ENCODE assay signal across 14 cellular contexts in genomic region chr12:70254846-70255245, GRCh38. TPM values are rescaled to one million over a fixed set of nuclear protein-coding genes. Genes with fewer than 3 reads are reported as not detected.
A peak's percentile ranks its signal among the peaks of the same experiment; 100 is the strongest.
DNase-seq lines count a peak whose midpoint lies in the region; ATAC-seq and TF ChIP-seq lines count a peak whose summit lies in the region.
"Had no signal": no experiment of that assay in that cellular context is flagged by ENCODE, and none has a peak within 500 bp of the region (broad histone marks: within the 10 kb centered on the region; RNA-seq: fewer than 3 reads in every experiment).

No MANE protein-coding gene starts in this region.

- H3K27ac ChIP-seq in CD4-positive, alpha-beta T cell (ENCODE audit: low read depth, low read length) = no peak overlapping the region
- H3K27ac ChIP-seq in IMR-90 (ENCODE audit: insufficient read depth, low read length) (peak overlapping the region; percentile 68; the same call in 1 of the 2 replicates), coronary artery (peak overlapping the region; percentile 41 to 61), trophoblast cell (ENCODE audit: low read depth, low read length) (no peak overlapping the region)
- H3K27ac ChIP-seq: upper lobe of left lung had no signal

- H2BK15ac ChIP-seq in IMR-90 (ENCODE audit: low read depth, low read length) = no peak overlapping the region

- BruUV-seq in IMR-90 (replicated peaks; lab: Mats Ljungman, UMichigan) = no TSS peak

- H3K4ac ChIP-seq in IMR-90 (ENCODE audit: low read depth, low read length) = peak overlapping the region; percentile 50; the same call in 1 of the 2 replicates
- peak overlapping the region; percentile 69 for H3K4ac ChIP-seq in trophoblast cell (ENCODE audit: low read depth, low read length)

- H3K4me1 Mint-ChIP-seq in CD4-positive, alpha-beta T cell (ENCODE audit: low read depth) = peaks cover 89% of the 10 kb centered on the region

- intact Hi-C loops in CD4-positive, alpha-beta T cell (cut with DNase I, micrococcal nuclease) = loop anchor here in 1 of 2 experiments (5.0 kb wide), 1 partner anchor 42 kb away; no protein-coding TSS in a partner anchor
- intact Hi-C loops in IMR-90 (cut with micrococcal nuclease) = no loop called here

- H4K91ac ChIP-seq in IMR-90 (ENCODE audit: insufficient read depth, low read depth, low read length) (peak overlapping the region; percentile 24; the same call in 1 of the 2 replicates), trophoblast cell (ENCODE audit: low read depth, low read length) (no peak overlapping the region)

- H2BK20ac ChIP-seq in IMR-90 (ENCODE audit: low read depth, low read length) = peak overlapping the region; percentile 17; the same call in 1 of the 2 replicates

- H4K12ac ChIP-seq in trophoblast cell (ENCODE audit: low read depth, low read length) = no peak overlapping the region

- H3K14ac ChIP-seq in IMR-90 (replicated peaks; ENCODE audit: low read depth, low read length) (no peak overlapping the region), trophoblast cell (ENCODE audit: low read length) (no peak overlapping the region)

- CTCF ChIA-PET in CD4-positive, alpha-beta T cell (lab: Charles Lee) = no interaction called here
- CTCF ChIA-PET in IMR-90 (lab: Yijun Ruan, JAX) = no interaction called here

- H3K79me1 ChIP-seq in IMR-90 (ENCODE audit: low read depth in 1 of 2, low read length in 2 of 2) = peaks cover 9 to 48% of the 10 kb centered on the region in 2 experiments; a peak in 3 of 4 replicates
- H3K79me1 ChIP-seq in trophoblast cell (ENCODE audit: low read length) = no peaks in the 10 kb centered on the region

- dilution Hi-C loops in IMR-90 (cut with HindIII; ENCODE audit: low sequenced_read_pairs, unreplicated experiment) = no loop called here

- no peaks in the 10 kb centered on the region for H3K27me3 Mint-ChIP-seq in CD4-positive, alpha-beta T cell
- H3K27me3 Mint-ChIP-seq: activated naive CD4-positive, alpha-beta T cell treated with anti-CD3 and anti-CD28 coated beads, Interleukin-2, amount 10 ng/mL, durations not matched to agents 7 days and 5 days; dendritic cell treated with granulocyte-macrophage colony-stimulating factor and Interleukin-4, amounts not matched to agents 40 ng/mL and 50 ng/mL, for 4 days had no signal

- in situ Hi-C loops in IMR-90 (cut with MboI; ENCODE audit: low sequenced_read_pairs) = no loop called here

- H3K79me2 ChIP-seq in trophoblast cell (ENCODE audit: control insufficient read depth, insufficient read depth, low read length, poor library complexity) = no peaks in the 10 kb centered on the region

- H2AK5ac ChIP-seq in IMR-90 (ENCODE audit: low read depth, low read length) = no peak overlapping the region
- H2AK5ac ChIP-seq in trophoblast cell (ENCODE audit: low read length) = no peak overlapping the region

- no peak for TF ChIP-seq POLR2A in IMR-90 (IDR thresholded peaks at IDR 0.05; ENCODE audit: low read depth, low read length)

- H4K20me1 ChIP-seq in IMR-90 (ENCODE audit: insufficient read depth, low read length) = peaks cover 47% of the 10 kb centered on the region; the same call in 1 of the 2 replicates

- H3K4me3 ChIP-seq in IMR-90 (ENCODE audit: insufficient read depth, low read depth, low read length) = no peak overlapping the region
- no peak overlapping the region for H3K4me3 ChIP-seq in coronary artery
- H3K4me3 ChIP-seq in trophoblast cell (ENCODE audit: low read depth, low read length) = no peak overlapping the region
- H3K4me3 ChIP-seq: GM12878, upper lobe of left lung had no signal

- H2AFZ ChIP-seq in IMR-90 (replicated peaks; ENCODE audit: low read length, poor library complexity) = no peak overlapping the region
- H2AFZ ChIP-seq in trophoblast cell (ENCODE audit: insufficient read depth, low read length, poor library complexity) = no peak overlapping the region

- H2BK120ac ChIP-seq in IMR-90 (ENCODE audit: low read depth, low read length) (no peak overlapping the region), trophoblast cell (ENCODE audit: insufficient read depth, low read length, poor library complexity) (no peak overlapping the region)

- H3K36me3 Mint-ChIP-seq in CD4-positive, alpha-beta T cell (ENCODE audit: low read depth) = peaks cover 6% of the 10 kb centered on the region

- H2BK12ac ChIP-seq in trophoblast cell (ENCODE audit: low read length) = no peak overlapping the region

- no peaks in the 10 kb centered on the region for H3K9me3 ChIP-seq in CD4-positive, alpha-beta T cell (ENCODE audit: control insufficient read depth, low read length)
- H3K9me3 ChIP-seq in IMR-90 (ENCODE audit: control insufficient read depth, insufficient read depth, low read length) (no peaks in the 10 kb centered on the region), trophoblast cell (ENCODE audit: insufficient read depth, low read depth, low read length) (no peaks in the 10 kb centered on the region)
- H3K9me3 ChIP-seq: upper lobe of left lung had no signal

- H3K18ac ChIP-seq in IMR-90 (ENCODE audit: low read depth, low read length) (peak overlapping the region; percentile 89; the same call in 1 of the 2 replicates), trophoblast cell (ENCODE audit: low read length) (no peak overlapping the region)

- H3K4me2 ChIP-seq in IMR-90 (ENCODE audit: low read depth, low read length) (peak overlapping the region; percentile 50), trophoblast cell (ENCODE audit: low read length) (no peak overlapping the region)

- H4K5ac ChIP-seq in IMR-90 (ENCODE audit: low read depth, low read length) = 0 out of 2 replicates have a peak overlapping the region, but pooled peaks have one; percentile 15

- H2BK5ac ChIP-seq in IMR-90 (ENCODE audit: low read depth, low read length, poor library complexity, severe bottlenecking) (peak overlapping the region; percentile 80), trophoblast cell (ENCODE audit: low read depth, low read length, poor library complexity) (no peak overlapping the region)

- H3K9ac ChIP-seq in IMR-90 (ENCODE audit: low read depth, low read length) (peak overlapping the region; percentile 39; the same call in 1 of the 2 replicates), trophoblast cell (ENCODE audit: low read length) (no peak overlapping the region)

- no peak overlapping the region for H3K56ac ChIP-seq in IMR-90 (ENCODE audit: extremely low read depth, insufficient read depth, low read length)

- ATAC-seq in CD4-positive, alpha-beta T cell (ENCODE audit: poor library complexity) = no peak
- no peak for ATAC-seq in IMR-90 (ENCODE audit: low read depth)
- ATAC-seq in HG03442 (IDR thresholded peaks at IDR 0.05; ENCODE audit: unreplicated experiment) = no peak
- no peak for ATAC-seq in GM18867 (IDR thresholded peaks at IDR 0.05; ENCODE audit: unreplicated experiment)
- ATAC-seq: GM12878, left ventricle myocardium superior had no signal

- no peaks in the 10 kb centered on the region for H3K9me3 Mint-ChIP-seq in CD4-positive, alpha-beta T cell
- H3K9me3 Mint-ChIP-seq: activated naive CD4-positive, alpha-beta T cell treated with anti-CD3 and anti-CD28 coated beads, Interleukin-2, amount 10 ng/mL, durations not matched to agents 7 days and 5 days; dendritic cell treated with granulocyte-macrophage colony-stimulating factor and Interleukin-4, amounts not matched to agents 40 ng/mL and 50 ng/mL, for 4 days had no signal

- WGBS in IMR-90 (ENCODE audit: extremely low coverage in 2 of 2, insufficient read length in 1 of 2), 2 experiments = 80% methylated on average over 1 of the region's 5 CpGs; no CpG with 5 or more reads in 1 of the 2 experiments
- WGBS in trophoblast cell (ENCODE audit: extremely low coverage, insufficient coverage, insufficient read length) = no CpG with 5 or more reads among the region's 5 CpGs

- H2AK9ac ChIP-seq in IMR-90 (replicated peaks; ENCODE audit: low read depth, low read length, poor library complexity) = no peak overlapping the region

- H3K27ac Mint-ChIP-seq in CD4-positive, alpha-beta T cell = peak overlapping the region; percentile 40
- H3K27ac Mint-ChIP-seq: activated naive CD4-positive, alpha-beta T cell treated with anti-CD3 and anti-CD28 coated beads, Interleukin-2, amount 10 ng/mL, durations not matched to agents 7 days and 5 days; dendritic cell treated with granulocyte-macrophage colony-stimulating factor and Interleukin-4, amounts not matched to agents 40 ng/mL and 50 ng/mL, for 4 days had no signal

- H3K4me1 ChIP-seq in IMR-90 (ENCODE audit: control insufficient read depth, insufficient read depth, low read length) (peaks cover 7% of the 10 kb centered on the region), trophoblast cell (ENCODE audit: control insufficient read depth in 1 of 2, insufficient read depth in 2 of 2, low read length in 2 of 2) (peaks cover 0 to 2% of the 10 kb centered on the region in 2 experiments)

- H3K27me3 ChIP-seq in CD4-positive, alpha-beta T cell (ENCODE audit: control insufficient read depth, insufficient read depth, low read length) = no peaks in the 10 kb centered on the region
- no peaks in the 10 kb centered on the region for H3K27me3 ChIP-seq in IMR-90 (ENCODE audit: control insufficient read depth, insufficient read depth, low read length)
- no peaks in the 10 kb centered on the region for H3K27me3 ChIP-seq in trophoblast cell (ENCODE audit: insufficient read depth, low read length)
- H3K27me3 ChIP-seq: upper lobe of left lung had no signal

- TF ChIP-seq RAD21 in IMR-90 (IDR thresholded peaks at IDR 0.05; ENCODE audit: low read length) = no peak

- DNase-seq in CD4-positive, alpha-beta T cell = no peak
- no peak for DNase-seq in IMR-90
- DNase-seq in coronary artery (ENCODE audit: low spot score) = no peak
- DNase-seq in trophoblast cell = no peak
- DNase-seq in NCI-H748 (lab: John Stamatoyannopoulos, UW; ENCODE audit: unreplicated experiment) = no peak
- DNase-seq in DMS 273 treated with DMSO at 0.1 percent for 48 hours (lab: John Stamatoyannopoulos, UW) = no peak
- DNase-seq: activated naive CD4-positive, alpha-beta T cell treated with anti-CD3 and anti-CD28 coated beads, Interleukin-2, amount 10 ng/mL, durations not matched to agents 7 days and 5 days; left ventricle myocardium superior; SIG-M5; upper lobe of left lung had no signal

- peak overlapping the region; percentile 56 for H3K4me3 Mint-ChIP-seq in CD4-positive, alpha-beta T cell
- H3K4me3 Mint-ChIP-seq: activated naive CD4-positive, alpha-beta T cell treated with anti-CD3 and anti-CD28 coated beads, Interleukin-2, amount 10 ng/mL, durations not matched to agents 7 days and 5 days; dendritic cell treated with granulocyte-macrophage colony-stimulating factor and Interleukin-4, amounts not matched to agents 40 ng/mL and 50 ng/mL, for 4 days had no signal

- H3K23ac ChIP-seq in IMR-90 (ENCODE audit: low read depth, low read length) (peak overlapping the region; percentile 13; the same call in 1 of the 2 replicates), trophoblast cell (ENCODE audit: low read length) (no peak overlapping the region)

- H3K36me3 ChIP-seq in IMR-90 (ENCODE audit: control insufficient read depth, insufficient read depth, low read length) (no peaks in the 10 kb centered on the region), trophoblast cell (ENCODE audit: control insufficient read depth in 1 of 2, insufficient read depth in 2 of 2, low read length in 2 of 2) (no peaks in the 10 kb centered on the region)
- H3K36me3 ChIP-seq: upper lobe of left lung had no signal

- POLR2A ChIA-PET in CD4-positive, alpha-beta T cell (lab: Charles Lee) = no interaction called here
- POLR2A ChIA-PET in IMR-90 (lab: Charles Lee; ENCODE audit: unreplicated experiment) = no interaction called here

- H4K8ac ChIP-seq in IMR-90 (ENCODE audit: low read depth in 2 of 2, low read length in 2 of 2) = peak overlapping the region; percentile 55 to 64; a peak in 2 of 4 replicates
- no peak overlapping the region for H4K8ac ChIP-seq in trophoblast cell (ENCODE audit: low read depth, low read length)

- peaks cover 3% of the 10 kb centered on the region; the same call in 1 of the 2 replicates for H3K9me1 ChIP-seq in IMR-90 (ENCODE audit: insufficient read depth, low read length)

- TF ChIP-seq CTCF in CD4-positive, alpha-beta T cell (IDR thresholded peaks at IDR 0.05) = no peak
- TF ChIP-seq CTCF in IMR-90 (conservative IDR thresholded peaks at IDR 0.05; ENCODE audit: low read depth, low read length) (no peak), coronary artery (IDR thresholded peaks at IDR 0.05) (no peak)

RNA-seq across cellular contexts. Expression of gene CNOT2, which starts 11.6 kb away (rescaled TPM):
- total RNA-seq in CD4-positive, alpha-beta T cell = 100 to 1,000 TPM; 107 to 121 TPM
- total RNA-seq in IMR-90 (2012; rRNA removed) = 159 and 186 TPM in 2 replicates
- polyA plus RNA-seq in IMR-90 (2012; rRNA removed) = 60.8 and 63.4 TPM in 2 replicates
- 12.7 and 17.5 TPM in 2 replicates for polyA plus RNA-seq in IMR-90 (2012; cell fraction: cytosol; rRNA removed)
- polyA plus RNA-seq in IMR-90 (2012; cell fraction: nucleus; rRNA removed; ENCODE audit: low replicate concordance) = 9.8 and 96.8 TPM in 2 replicates
- polyA plus RNA-seq in trophoblast cell (2013) = 123 and 125 TPM in 2 replicates

Comparison
In these comparisons a context has a peak if more than half of its experiments do, and no peak if none do; other contexts are left out.
1. H3K27ac ChIP-seq: peak in IMR-90 (single experiment) and coronary artery (2 of 2); none in CD4-positive, alpha-beta T cell (single experiment) and trophoblast cell (single experiment).